ENCODE assay signal across 8 cellular contexts in the genomic region with DNA sequence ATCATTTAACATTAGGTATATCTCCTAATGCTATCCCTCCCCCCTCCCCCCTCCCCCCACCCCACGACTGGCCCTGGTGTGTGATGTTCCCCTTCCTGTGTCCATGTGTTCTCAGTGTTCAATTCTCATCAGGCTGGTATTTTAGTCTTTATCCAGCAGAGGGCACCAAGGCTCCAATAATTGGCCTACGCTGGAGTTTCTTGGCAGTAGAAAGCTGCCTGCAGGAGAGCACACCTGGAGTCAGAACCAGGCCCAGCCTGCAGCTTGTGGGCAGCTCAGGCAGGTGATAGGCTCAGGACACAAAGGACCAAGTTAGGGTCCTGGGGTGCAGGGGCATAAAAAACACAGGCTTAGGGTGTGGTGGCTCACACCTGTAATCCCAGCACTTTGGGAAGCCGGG. TPM values are rescaled to one million over a fixed set of nuclear protein-coding genes. Genes with fewer than 3 reads are reported as not detected.
DNase-seq lines count a peak whose midpoint lies in the region; ATAC-seq and TF ChIP-seq lines count a peak whose summit lies in the region.
"Not testable (repeated sequence)": the region's sequence is repeated elsewhere in the genome, so short reads cannot be mapped to it uniquely, and the experiment has no call there.

No MANE protein-coding gene starts in this region.

- H2BK5ac ChIP-seq in H9 (ENCODE audit: insufficient read length, low read length) = not testable (repeated sequence)

- not testable (repeated sequence) for H3K9me3 ChIP-seq in H9 (ENCODE audit: control insufficient read depth, low read depth, low read length); liver (ENCODE audit: control insufficient read depth in 4 of 4, low read length in 3 of 4)

- ATAC-seq in esophagus mucosa = peak; percentile 86

- H2AK5ac ChIP-seq in H9 (ENCODE audit: insufficient read length, low read length) = not testable (repeated sequence)

- not testable (repeated sequence) for H4K91ac ChIP-seq in H9 (ENCODE audit: insufficient read length, low read depth, low read length)

- H3K27me3 Mint-ChIP-seq in CD14-positive monocyte (ENCODE audit: low read depth in 3 of 3) (peaks cover 2 to 12% (median 10%) of the 10 kb centered on the region in 3 donors), H9 (ENCODE audit: low read depth) (peaks cover 18% of the 10 kb centered on the region)
- peaks cover 12% of the 10 kb centered on the region for H3K27me3 Mint-ChIP-seq in activated T-helper 1 cell treated with anti-CD3 and anti-CD28 coated beads, Interleukin-12 subunit alpha, Interleukin-12 subunit beta, Interleukin-2, Interleukin-4 antibody, amounts not matched to agents 30 ng/mL and 10 ng/mL and 1 ng/mL, durations not matched to agents 14 hours and 24 hours and 36 hours (ENCODE audit: insufficient read depth)

- H3K4ac ChIP-seq in H9 (ENCODE audit: low read depth, low read length) = not testable (repeated sequence)

- H3K36me3 Mint-ChIP-seq in CD14-positive monocyte; H9 (ENCODE audit: insufficient read depth in 1 of 3, low read depth in 3 of 3); activated T-helper 1 cell treated with anti-CD3 and anti-CD28 coated beads, Interleukin-12 subunit alpha, Interleukin-12 subunit beta, Interleukin-2, Interleukin-4 antibody, amounts not matched to agents 30 ng/mL and 10 ng/mL and 1 ng/mL, durations not matched to agents 14 hours and 24 hours and 36 hours (ENCODE audit: low read depth): not testable (repeated sequence)

- H4K8ac ChIP-seq in H9 (replicated peaks; ENCODE audit: insufficient read length, low read depth, low read length) = not testable (repeated sequence)

- not testable (repeated sequence) for H3K27ac ChIP-seq in H9 (ENCODE audit: insufficient read length, low read depth, low read length); liver (ENCODE audit: low read depth in 1 of 2, low read length in 2 of 2)

- not testable (repeated sequence) for H2BK20ac ChIP-seq in H9 (ENCODE audit: low read depth, low read length, poor library complexity, severe bottlenecking)

- H4K20me1 ChIP-seq in H9 (ENCODE audit: control insufficient read depth, insufficient read depth, insufficient read length) = not testable (repeated sequence)

- H3K36me3 ChIP-seq in liver (ENCODE audit: control insufficient read depth in 4 of 4, insufficient read depth in 3 of 4, low read depth in 1 of 4, low read length in 3 of 4) = not testable (repeated sequence)

- intact Hi-C loops in CD14-positive monocyte (cut with micrococcal nuclease) = loop anchor here (2.0 to 10.0 kb wide), 4 partner anchors 65 to 183 kb away; no protein-coding TSS in a partner anchor
- intact Hi-C loops in activated T-helper 1 cell treated with anti-CD3 and anti-CD28 coated beads, Interleukin-12 subunit alpha, Interleukin-12 subunit beta, Interleukin-2, Interleukin-4 antibody, amounts not matched to agents 30 ng/mL and 10 ng/mL and 1 ng/mL, durations not matched to agents 14 hours and 24 hours and 36 hours (cut with micrococcal nuclease) = loop anchor here (1.0 to 2.0 kb wide), 6 partner anchors 35 to 357 kb away; no protein-coding TSS in a partner anchor

- not testable (repeated sequence) for DNase-seq in CD14-positive monocyte (ENCODE audit: low spot score)
- peak; percentile 82 for DNase-seq in H9
- DNase-seq in NCI-H2029 (lab: John Stamatoyannopoulos, UW) = peak; percentile 70
- peak; percentile 69 for DNase-seq in SK-N-DZ (ENCODE audit: low spot score)
- peak; percentile 49 for DNase-seq in activated T-helper 1 cell treated with anti-CD3 and anti-CD28 coated beads, Interleukin-12 subunit alpha, Interleukin-12 subunit beta, Interleukin-2, Interleukin-4 antibody, amounts not matched to agents 30 ng/mL and 10 ng/mL and 1 ng/mL, durations not matched to agents 14 hours and 24 hours and 36 hours (ENCODE audit: low spot score)
- peak; percentile 23 to 39 for DNase-seq in stimulated activated CD4-positive, alpha-beta T cell treated with anti-CD3 and anti-CD28 coated beads, Interleukin-2, amount 100 ng/mL, for 24 hours

- H3K27ac Mint-ChIP-seq in CD14-positive monocyte; H9; activated T-helper 1 cell treated with anti-CD3 and anti-CD28 coated beads, Interleukin-12 subunit alpha, Interleukin-12 subunit beta, Interleukin-2, Interleukin-4 antibody, amounts not matched to agents 30 ng/mL and 10 ng/mL and 1 ng/mL, durations not matched to agents 14 hours and 24 hours and 36 hours: not testable (repeated sequence)

- not testable (repeated sequence) for H3K4me1 ChIP-seq in H9 (ENCODE audit: insufficient read depth, low read length)
- H3K4me1 ChIP-seq in liver (ENCODE audit: control insufficient read depth in 4 of 4, insufficient read depth in 4 of 4, low read length in 3 of 4) = peaks cover 0 to 11% (median 9%) of the 10 kb centered on the region in 4 donors

- H3K4me3 ChIP-seq in liver (ENCODE audit: low read depth in 1 of 3, low read length in 3 of 3) = not testable (repeated sequence)

- not testable (repeated sequence) for H4K5ac ChIP-seq in H9 (ENCODE audit: insufficient read length, low read depth, low read length)

- TF ChIP-seq RAD21 in liver (IDR thresholded peaks at IDR 0.05) = peak; percentile 85 to 87

- not testable (repeated sequence) for H3K18ac ChIP-seq in H9 (ENCODE audit: insufficient read length, low read depth, low read length)

- not testable (repeated sequence) for H3K9me3 Mint-ChIP-seq in CD14-positive monocyte; H9; activated T-helper 1 cell treated with anti-CD3 and anti-CD28 coated beads, Interleukin-12 subunit alpha, Interleukin-12 subunit beta, Interleukin-2, Interleukin-4 antibody, amounts not matched to agents 30 ng/mL and 10 ng/mL and 1 ng/mL, durations not matched to agents 14 hours and 24 hours and 36 hours

- not testable (repeated sequence) for H3T11ph ChIP-seq in H9 (ENCODE audit: low read length)

- H2BK12ac ChIP-seq in H9 (ENCODE audit: insufficient read length, low read depth, low read length) = not testable (repeated sequence)

- H2BK120ac ChIP-seq in H9 (ENCODE audit: low read depth, low read length, poor library complexity, severe bottlenecking) = not testable (repeated sequence)

- not testable (repeated sequence) for H3K4me2 ChIP-seq in H9 (ENCODE audit: insufficient read depth, insufficient read length, low read length)

- no CpG with 5 or more reads among the region's 3 CpGs for WGBS in H9 (ENCODE audit: extremely low coverage, insufficient read length, low lambda C conversion rate)
- WGBS in liver = 33% methylated on average over 3 of the region's 3 CpGs

- H2AFZ ChIP-seq in H9 (ENCODE audit: low read length) = not testable (repeated sequence)

- H3K79me2 ChIP-seq in H9 (ENCODE audit: insufficient read depth, low read length) = not testable (repeated sequence)

- H3K14ac ChIP-seq in H9 (ENCODE audit: insufficient read depth, low read length) = not testable (repeated sequence)

- not testable (repeated sequence) for H3K56ac ChIP-seq in H9 (ENCODE audit: insufficient read length, low read depth, low read length)

- H3K27me3 ChIP-seq in H9 (ENCODE audit: insufficient read depth, low read length); liver (ENCODE audit: control insufficient read depth in 4 of 4, insufficient read depth in 4 of 4, low read length in 3 of 4): not testable (repeated sequence)

- TF ChIP-seq CTCF in CD14-positive monocyte (IDR thresholded peaks at IDR 0.05) (peak; percentile 36), H9 (conservative IDR thresholded peaks at IDR 0.05) (peak; percentile 55; the same call in 2 of the 3 replicates), liver (IDR thresholded peaks at IDR 0.05; ENCODE audit: low read depth, low read length, missing input control) (peak; percentile 67)

- not testable (repeated sequence) for H3K79me1 ChIP-seq in H9 (ENCODE audit: insufficient read depth, low read depth, low read length, poor library complexity, severe bottlenecking)

- not testable (repeated sequence) for H3K4me3 Mint-ChIP-seq in CD14-positive monocyte; H9; activated T-helper 1 cell treated with anti-CD3 and anti-CD28 coated beads, Interleukin-12 subunit alpha, Interleukin-12 subunit beta, Interleukin-2, Interleukin-4 antibody, amounts not matched to agents 30 ng/mL and 10 ng/mL and 1 ng/mL, durations not matched to agents 14 hours and 24 hours and 36 hours

- H3K9ac ChIP-seq in H9 (ENCODE audit: extremely low read depth, insufficient read length, low read length); liver (ENCODE audit: low read depth in 1 of 2, low read length in 2 of 2): not testable (repeated sequence)

- not testable (repeated sequence) for H3K4me1 Mint-ChIP-seq in CD14-positive monocyte; activated T-helper 1 cell treated with anti-CD3 and anti-CD28 coated beads, Interleukin-12 subunit alpha, Interleukin-12 subunit beta, Interleukin-2, Interleukin-4 antibody, amounts not matched to agents 30 ng/mL and 10 ng/mL and 1 ng/mL, durations not matched to agents 14 hours and 24 hours and 36 hours (ENCODE audit: low read depth)
- H3K4me1 Mint-ChIP-seq in H9 = peaks cover 28 to 38% of the 10 kb centered on the region in 2 experiments

- H3K23me2 ChIP-seq in H9 (ENCODE audit: insufficient read length, low read depth, low read length, poor library complexity, severe bottlenecking) = not testable (repeated sequence)

- H2BK15ac ChIP-seq in H9 (ENCODE audit: low read depth, low read length) = not testable (repeated sequence)

- H3K23ac ChIP-seq in H9 (ENCODE audit: insufficient read length, low read depth, low read length) = not testable (repeated sequence)

RNA-seq across cellular contexts. Expression of a gene that starts 49.2 kb away (rescaled TPM):
- polyA plus RNA-seq in CD14-positive monocyte (not detected), liver (100 to 1,000 TPM in 1 of 2 donors, 10 to 100 TPM in 1; 58.3 to 492 TPM)
- total RNA-seq in H9 (2021) (25.4 and 27.4 TPM in 2 replicates), esophagus mucosa (50.7 TPM), liver (10 to 100 TPM in 1 of 2 donors, 1 to 10 TPM in 1; 3.3 to 33.7 TPM)
- polyA plus RNA-seq in SK-N-DZ (2014; cell fraction: cytosol; rRNA removed) = 19.0 and 20.0 TPM in 2 replicates
- 8.4 and 10.4 TPM in 2 replicates for polyA plus RNA-seq in SK-N-DZ (2014; cell fraction: nucleus; rRNA removed)
- total RNA-seq in activated T-helper 1 cell treated with anti-CD3 and anti-CD28 coated beads, Interleukin-12 subunit alpha, Interleukin-12 subunit beta, Interleukin-2, Interleukin-4 antibody, amounts not matched to agents 30 ng/mL and 10 ng/mL and 1 ng/mL, durations not matched to agents 14 hours and 24 hours and 36 hours = 0.91 and 1.1 TPM in 2 replicates
